In genomic region chr3:70854108-70854507, GRCh38 we compare ENCODE assay signal across 3 cellular contexts.
TF ChIP-seq lines count a peak whose summit lies in the region.

No MANE protein-coding gene starts in this region.

TF ChIP-seq in SK-N-SH, 30 proteins besides CTCF, POLR2A, EP300 and RAD21:
- TF ChIP-seq USF1 (IDR thresholded peaks at IDR 0.05; ENCODE audit: borderline replicate concordance, low read depth) (no peak), NFIC (IDR thresholded peaks at IDR 0.05; ENCODE audit: borderline replicate concordance) (no peak), MXI1 (IDR thresholded peaks at IDR 0.05; ENCODE audit: low read depth, low read length) (no peak), MEF2A (IDR thresholded peaks at IDR 0.05; ENCODE audit: borderline replicate concordance, low read depth) (no peak), JUND (IDR thresholded peaks at IDR 0.05) (no peak), YY1 (IDR thresholded peaks at IDR 0.05; ENCODE audit: low read depth) (no peak), FOXM1 (IDR thresholded peaks at IDR 0.05; ENCODE audit: low read depth) (no peak), ELF1 (IDR thresholded peaks at IDR 0.05) (no peak), RCOR1 (IDR thresholded peaks at IDR 0.05; ENCODE audit: low read length) (no peak), PBX3 (IDR thresholded peaks at IDR 0.05) (no peak), EZH2phosphoT487 (IDR thresholded peaks at IDR 0.05; ENCODE audit: borderline replicate concordance, low read depth) (no peak), TCF12 (IDR thresholded peaks at IDR 0.05) (no peak), TEAD4 (IDR thresholded peaks at IDR 0.05; ENCODE audit: borderline replicate concordance, insufficient read depth) (no peak), POLR2AphosphoS5 (IDR thresholded peaks at IDR 0.05; ENCODE audit: low read depth, low read length) (no peak), SMC3 (IDR thresholded peaks at IDR 0.05; ENCODE audit: low read depth, low read length) (no peak)
TF ChIP-seq in SK-N-SH: peak in this region for 0.

TF ChIP-seq in SK-N-SH treated with all-trans-retinoic acid at 6 μM for 48 hours, 23 proteins besides CTCF, POLR2A, EP300 and RAD21 (continued from another document):
- TF ChIP-seq CSRNP3 (CRISPR knock-in tag; IDR thresholded peaks at IDR 0.05) (no peak), TCF4 (CRISPR knock-in tag; IDR thresholded peaks at IDR 0.05; ENCODE audit: borderline replicate concordance) (no peak), ZFP30 (CRISPR knock-in tag; IDR thresholded peaks at IDR 0.05) (no peak), TSHZ2 (CRISPR knock-in tag; IDR thresholded peaks at IDR 0.05) (no peak), TOX (CRISPR knock-in tag; IDR thresholded peaks at IDR 0.05; ENCODE audit: borderline replicate concordance) (no peak), POU6F1 (CRISPR knock-in tag; IDR thresholded peaks at IDR 0.05; ENCODE audit: borderline replicate concordance, low read depth) (no peak), SNAI2 (CRISPR knock-in tag; IDR thresholded peaks at IDR 0.05) (no peak)
TF ChIP-seq in SK-N-SH treated with all-trans-retinoic acid at 6 μM for 48 hours: peak in this region for 0.

TF ChIP-seq in GM12878, 131 proteins besides CTCF, POLR2A, EP300 and RAD21 (continued from another document):
- TF ChIP-seq ZNF687 (IDR thresholded peaks at IDR 0.05) (no peak), NR2F1 (conservative IDR thresholded peaks at IDR 0.05) (peak; percentile 49; the same call in 1 of the 2 replicates), NR2C2 (IDR thresholded peaks at IDR 0.05; ENCODE audit: borderline replicate concordance, control insufficient read depth, insufficient read length, low read depth) (no peak), PRDM15 (CRISPR knock-in tag; IDR thresholded peaks at IDR 0.05) (no peak), MEF2B (IDR thresholded peaks at IDR 0.05; ENCODE audit: partially characterized antibody, poor library complexity, severe bottlenecking) (peak; percentile 26), SKIL (IDR thresholded peaks at IDR 0.05; ENCODE audit: low read depth, poor library complexity, severe bottlenecking) (no peak), ATF7 (IDR thresholded peaks at IDR 0.05; ENCODE audit: low read depth) (peak; percentile 73)
